ENCODE assay signal across 17 cellular contexts in genomic region chr3:114052216-114052615, GRCh38.
"Had no signal": no experiment of that assay in that cellular context is flagged by ENCODE, and none has a peak within 500 bp of the region (broad histone marks: within the 10 kb centered on the region; RNA-seq: fewer than 3 reads in every experiment).

No MANE protein-coding gene starts in this region.

- H3K36me3 ChIP-seq: esophagus squamous epithelium, heart left ventricle, right lobe of liver, transverse colon had no signal

- H3K27ac ChIP-seq: esophagus squamous epithelium, heart left ventricle, psoas muscle, right lobe of liver, testis, transverse colon had no signal

- DNase-seq: effector memory CD8-positive, alpha-beta T cell; esophagus squamous epithelium; heart left ventricle; hippocampal formation; left colon; left ventricle myocardium superior; mesenchymal stem cell; naive B cell; occipital lobe; psoas muscle; retina; right lobe of liver; stimulated activated CD4-positive, alpha-beta T cell treated with anti-CD3 and anti-CD28 coated beads, Interleukin-4, amount 100 ng/mL, for 24 hours; testis; transverse colon had no signal

- H3K4me3 ChIP-seq: esophagus squamous epithelium, heart left ventricle, lung, psoas muscle, right lobe of liver, testis, transverse colon had no signal

- ATAC-seq: effector memory CD8-positive, alpha-beta T cell; heart left ventricle; left colon; left ventricle myocardium superior; psoas muscle; right lobe of liver; stimulated activated memory B cell treated with anti-CD40 and anti-IgM and Interleukin-4, amounts not matched to agents 10 μg/mL and 1 μg/mL and 100 μg/mL, for 72 hours had no signal

- H3K9me3 ChIP-seq: esophagus squamous epithelium, heart left ventricle, psoas muscle, right lobe of liver, testis, transverse colon had no signal

- H3K27me3 ChIP-seq: esophagus squamous epithelium, heart left ventricle, right lobe of liver, testis, transverse colon had no signal
